21 cellular contexts compared by ENCODE assay signal in the genomic region with DNA sequence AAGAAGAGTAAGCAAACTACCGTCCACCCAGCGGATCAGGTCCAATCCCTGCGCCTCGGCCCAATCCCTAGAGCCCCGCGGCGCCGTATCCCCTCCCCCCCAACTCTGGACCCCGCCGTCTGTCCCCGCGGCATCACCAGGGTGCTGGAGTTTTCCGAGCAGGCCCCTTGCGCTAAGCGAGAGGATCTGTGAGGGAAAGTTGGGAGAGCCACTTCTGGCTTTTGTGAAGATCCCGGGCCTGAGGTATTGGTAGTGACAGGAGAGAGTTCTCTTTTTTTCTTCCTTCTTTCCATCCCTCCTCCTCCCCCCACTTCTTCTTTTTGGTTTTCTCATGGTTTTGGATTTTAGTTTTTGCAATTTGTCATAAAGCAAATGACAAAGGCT. TPM values are rescaled to one million over a fixed set of nuclear protein-coding genes. Genes with fewer than 3 reads are reported as not detected.
DNase-seq lines count a peak whose midpoint lies in the region; ATAC-seq and TF ChIP-seq lines count a peak whose summit lies in the region.
"Had no signal": no experiment of that assay in that cellular context is flagged by ENCODE, and none has a peak within 500 bp of the region (broad histone marks: within the 10 kb centered on the region; RNA-seq: fewer than 3 reads in every experiment).

No MANE protein-coding gene starts in this region.

- H2BK12ac ChIP-seq in trophoblast cell (ENCODE audit: low read length) = no peak overlapping the region

- H3K27ac Mint-ChIP-seq in central memory CD8-positive, alpha-beta T cell (ENCODE audit: low read depth) = no peak overlapping the region
- H3K27ac Mint-ChIP-seq: activated B cell treated with CpG ODN at 0.5 μM for 24 hours had no signal

- H3K9ac ChIP-seq in trophoblast cell (ENCODE audit: low read length) = no peak overlapping the region

- H3K4me3 ChIP-seq in heart right ventricle = no peak overlapping the region
- no peak overlapping the region for H3K4me3 ChIP-seq in trophoblast cell (ENCODE audit: low read depth, low read length)
- H3K4me3 ChIP-seq in suprapubic skin = no peak overlapping the region
- peak overlapping the region in 1 of 8 donors; percentile 16 for H3K4me3 ChIP-seq in spleen
- H3K4me3 ChIP-seq: hepatocyte, ovary, Peyer's patch, sigmoid colon had no signal

- H2AK5ac ChIP-seq in trophoblast cell (ENCODE audit: low read length) = no peak overlapping the region

- no peak for ATAC-seq in Right ventricle myocardium inferior
- no peak for ATAC-seq in heart right ventricle
- no peak for ATAC-seq in central memory CD8-positive, alpha-beta T cell (replicated peaks; ENCODE audit: extremely low read depth, poor library complexity, severe bottlenecking)
- ATAC-seq: left colon had no signal

- H3K23ac ChIP-seq in trophoblast cell (ENCODE audit: low read length) = no peak overlapping the region

- H3K79me2 ChIP-seq in trophoblast cell (ENCODE audit: control insufficient read depth, insufficient read depth, low read length, poor library complexity) = no peaks in the 10 kb centered on the region
- H3K79me2 ChIP-seq: hepatocyte had no signal

- H4K8ac ChIP-seq in trophoblast cell (ENCODE audit: low read depth, low read length) = no peak overlapping the region

- no peak for TF ChIP-seq EP300 in suprapubic skin (IDR thresholded peaks at IDR 0.05)

- peaks cover 89% of the 10 kb centered on the region for H3K27me3 Mint-ChIP-seq in central memory CD8-positive, alpha-beta T cell

- intact Hi-C loops in Right ventricle myocardium inferior (cut with DNase I) (no loop called here), heart right ventricle (cut with DNase I) (no loop called here), spleen (cut with DNase I; ENCODE audit: low total_unique reads) (no loop called here)

- H3K4me1 Mint-ChIP-seq in central memory CD8-positive, alpha-beta T cell = peaks cover 42% of the 10 kb centered on the region

- H4K91ac ChIP-seq in trophoblast cell (ENCODE audit: low read depth, low read length) = no peak overlapping the region

- H3K36me3 Mint-ChIP-seq in central memory CD8-positive, alpha-beta T cell (ENCODE audit: insufficient read depth) = peaks cover 13% of the 10 kb centered on the region

- WGBS in heart right ventricle, 2 donors = 2 to 7% methylated on average over 16 of the region's 16 CpGs
- WGBS in trophoblast cell (ENCODE audit: extremely low coverage, insufficient coverage, insufficient read length) = no CpG with 5 or more reads among the region's 16 CpGs
- 26% methylated on average over 16 of the region's 16 CpGs for WGBS in suprapubic skin
- WGBS in spleen, 5 donors = 0 to 8% (median 7%) methylated on average over 16 of the region's 16 CpGs

- DNase-seq in Right ventricle myocardium inferior (ENCODE audit: missing footprints) = peak; percentile 51
- DNase-seq in heart right ventricle = no peak
- DNase-seq in NOMO-1 (lab: John Stamatoyannopoulos, UW; ENCODE audit: unreplicated experiment in 2 of 2) = peak; percentile 44 to 64
- DNase-seq in central memory CD8-positive, alpha-beta T cell (ENCODE audit: low spot score in 2 of 2) = no peak
- no peak for DNase-seq in trophoblast cell
- DNase-seq in suprapubic skin (ENCODE audit: low spot score in 2 of 2) = no peak
- no peak for DNase-seq in activated gamma-delta T cell (lab: John Stamatoyannopoulos, UW)
- no peak for DNase-seq in spleen
- DNase-seq: ACHN; activated B cell treated with CpG ODN at 0.5 μM for 24 hours; activated CD8-positive, alpha-beta memory T cell treated with anti-CD3 and anti-CD28 coated beads for 24 hours; aorta; IMR-90; left colon; NCI-H1092 treated with DMSO at 0.1 percent for 48 hours; NCI-H2107; NCI-H69; ovary; Peyer's patch; sigmoid colon had no signal

- H3K4ac ChIP-seq in trophoblast cell (ENCODE audit: low read depth, low read length) = no peak overlapping the region

- no peaks in the 10 kb centered on the region for H3K9me3 ChIP-seq in heart right ventricle
- peaks cover 9% of the 10 kb centered on the region for H3K9me3 ChIP-seq in trophoblast cell (ENCODE audit: insufficient read depth, low read depth, low read length)
- H3K9me3 ChIP-seq in suprapubic skin = no peaks in the 10 kb centered on the region
- H3K9me3 ChIP-seq in spleen = no peaks in the 10 kb centered on the region
- H3K9me3 ChIP-seq: ovary, Peyer's patch, sigmoid colon had no signal

- TF ChIP-seq CTCF in heart right ventricle (IDR thresholded peaks at IDR 0.05) = no peak
- TF ChIP-seq CTCF in suprapubic skin (IDR thresholded peaks at IDR 0.05) = no peak
- TF ChIP-seq CTCF in spleen (IDR thresholded peaks at IDR 0.05 in 8 of 11, conservative IDR thresholded peaks at IDR 0.05 in 3 of 11) = no peak

- no peak for TF ChIP-seq POLR2A in suprapubic skin (IDR thresholded peaks at IDR 0.05)
- no peak for TF ChIP-seq POLR2A in spleen (IDR thresholded peaks at IDR 0.05)

- H3K18ac ChIP-seq in trophoblast cell (ENCODE audit: low read length) = no peak overlapping the region

- H3K9me3 Mint-ChIP-seq in central memory CD8-positive, alpha-beta T cell = no peaks in the 10 kb centered on the region
- H3K9me3 Mint-ChIP-seq: activated B cell treated with CpG ODN at 0.5 μM for 24 hours had no signal

- H3K79me1 ChIP-seq in trophoblast cell (ENCODE audit: low read length) = peaks cover 11% of the 10 kb centered on the region

- H3K4me1 ChIP-seq in heart right ventricle (peaks cover 10 to 42% (median 31%) of the 10 kb centered on the region in 9 donors), trophoblast cell (ENCODE audit: control insufficient read depth in 1 of 2, insufficient read depth in 2 of 2, low read length in 2 of 2) (peaks cover 19 to 22% of the 10 kb centered on the region in 2 experiments), suprapubic skin (peaks cover 25% of the 10 kb centered on the region), spleen (peaks cover 14 to 52% (median 40%) of the 10 kb centered on the region in 6 donors)

- H3K4me2 ChIP-seq in trophoblast cell (ENCODE audit: low read length) = peak overlapping the region; percentile 21
- H3K4me2 ChIP-seq: hepatocyte had no signal

- peaks cover 42 to 100% (median 99%) of the 10 kb centered on the region in 7 donors for H3K27me3 ChIP-seq in heart right ventricle
- peaks cover 65% of the 10 kb centered on the region for H3K27me3 ChIP-seq in trophoblast cell (ENCODE audit: insufficient read depth, low read length)
- H3K27me3 ChIP-seq in suprapubic skin = peaks cover 97% of the 10 kb centered on the region
- peaks cover 14 to 100% (median 93%) of the 10 kb centered on the region in 7 donors for H3K27me3 ChIP-seq in spleen (replicated peaks in 1 of 7)

- no peak overlapping the region for H2AFZ ChIP-seq in trophoblast cell (ENCODE audit: insufficient read depth, low read length, poor library complexity)

- H2BK5ac ChIP-seq in trophoblast cell (ENCODE audit: low read depth, low read length, poor library complexity) = no peak overlapping the region

- no peaks in the 10 kb centered on the region for H3K36me3 ChIP-seq in heart right ventricle
- H3K36me3 ChIP-seq in trophoblast cell (ENCODE audit: control insufficient read depth in 1 of 2, insufficient read depth in 2 of 2, low read length in 2 of 2) = no peaks in the 10 kb centered on the region
- no peaks in the 10 kb centered on the region for H3K36me3 ChIP-seq in suprapubic skin
- no peaks in the 10 kb centered on the region for H3K36me3 ChIP-seq in spleen
- H3K36me3 ChIP-seq: ovary, Peyer's patch, sigmoid colon had no signal

- H3K27ac ChIP-seq in heart right ventricle = no peak overlapping the region
- no peak overlapping the region for H3K27ac ChIP-seq in trophoblast cell (ENCODE audit: low read depth, low read length)
- H3K27ac ChIP-seq in suprapubic skin = no peak overlapping the region
- H3K27ac ChIP-seq in spleen = no peak overlapping the region
- H3K27ac ChIP-seq: hepatocyte, ovary, Peyer's patch, sigmoid colon had no signal

- peak overlapping the region; percentile 66 for H3K4me3 Mint-ChIP-seq in central memory CD8-positive, alpha-beta T cell

- no peak overlapping the region for H2BK120ac ChIP-seq in trophoblast cell (ENCODE audit: insufficient read depth, low read length, poor library complexity)

- H4K12ac ChIP-seq in trophoblast cell (ENCODE audit: low read depth, low read length) = no peak overlapping the region

- H3K14ac ChIP-seq in trophoblast cell (ENCODE audit: low read length) = no peak overlapping the region

RNA-seq across cellular contexts. Expression of gene DLX4, which starts 3.5 kb away (rescaled TPM):
- total RNA-seq in Right ventricle myocardium inferior = not detected
- total RNA-seq in heart right ventricle = under 1 TPM in 1 of 10 donors, not detected in 9; 0.26 TPM
- under 1 TPM in 1 of 2 donors, not detected in 1; 0.03 TPM for polyA plus RNA-seq in heart right ventricle
- 11.8 and 12.7 TPM in 2 replicates for polyA plus RNA-seq in trophoblast cell (2013)
- total RNA-seq in suprapubic skin = 1 to 10 TPM; 1.4 to 5.7 (median 3.4) TPM
- total RNA-seq in spleen = 1 to 10 TPM in 1 of 7 donors, under 1 TPM in 4, not detected in 2; 0.23 to 1.1 (median 0.57) TPM
- polyA plus RNA-seq in spleen = under 1 TPM; 0.09 to 0.29 (median 0.22) TPM
- total RNA-seq: IMR-90, Peyer's patch, sigmoid colon had no signal
- polyA plus RNA-seq: IMR-90, ovary had no signal

RNA-seq across cellular contexts. Expression of gene DLX3, which starts 29.5 kb away (rescaled TPM):
- total RNA-seq in Right ventricle myocardium inferior (not detected), heart right ventricle (under 1 TPM in 2 of 10 donors, not detected in 8; 0.11 to 0.23 TPM), suprapubic skin (10 to 100 TPM; 12.9 to 31.8 (median 23.8) TPM), spleen (not detected)
- polyA plus RNA-seq in heart right ventricle (under 1 TPM in 1 of 2 donors, not detected in 1; 0.03 TPM), spleen (under 1 TPM in 1 of 3 donors, not detected in 2; 0.02 TPM)
- polyA plus RNA-seq in trophoblast cell (2013) = 113 and 120 TPM in 2 replicates
- total RNA-seq: activated B cell treated with CpG ODN at 0.5 μM for 24 hours, IMR-90, left colon, Peyer's patch had no signal
- polyA plus RNA-seq: IMR-90 had no signal

Comparison
In these comparisons a context has a peak if more than half of its experiments do, and no peak if none do; other contexts are left out.
1. DNase-seq: peak in Right ventricle myocardium inferior (single experiment) and NOMO-1 (2 of 2); none in heart right ventricle (0 of 2), central memory CD8-positive, alpha-beta T cell (0 of 2), trophoblast cell (0 of 2), suprapubic skin (0 of 2), activated gamma-delta T cell (single experiment) and spleen (single experiment).
2. RNA of gene DLX3, which starts 29.5 kb away (total RNA-seq): 12.9 to 31.8 TPM in suprapubic skin; 0.11 to 0.23 TPM in heart right ventricle, not detected in Right ventricle myocardium inferior (single experiment) and not detected in spleen; every median in the first group is over 10 times any median in the second.